Comparison of ENCODE assay signal across 9 cellular contexts in genomic region chr12:54412786-54413185, GRCh38. TPM values are rescaled to one million over a fixed set of nuclear protein-coding genes. Genes with fewer than 3 reads are reported as not detected.
A peak's percentile ranks its signal among the peaks of the same experiment; 100 is the strongest.
DNase-seq lines count a peak whose midpoint lies in the region; ATAC-seq, FAIRE-seq and TF ChIP-seq lines count a peak whose summit lies in the region.
"Had no signal": no experiment of that assay in that cellular context is flagged by ENCODE, and none has a peak within 500 bp of the region (broad histone marks: within the 10 kb centered on the region; RNA-seq: fewer than 3 reads in every experiment).

No MANE protein-coding gene starts in this region.

- TF ChIP-seq RAD21 in K562 (CRISPR knock-in tag; conservative IDR thresholded peaks at IDR 0.05 in 1 of 2, IDR thresholded peaks at IDR 0.05 in 1 of 2) = no peak

- peaks cover 20% of the 10 kb centered on the region for H3K9me1 ChIP-seq in K562 (ENCODE audit: control insufficient read depth, insufficient read depth, low read length)

- no peak for TF ChIP-seq CTCF in K562 (IDR thresholded peaks at IDR 0.05 in 2 of 3, conservative IDR thresholded peaks at IDR 0.05 in 1 of 3; ENCODE audit: insufficient read depth in 2 of 3, low read depth in 1 of 3, low read length in 3 of 3)
- TF ChIP-seq CTCF in upper lobe of right lung (IDR thresholded peaks at IDR 0.05) = no peak

- peaks cover 40% of the 10 kb centered on the region for H4K20me1 ChIP-seq in K562 (replicated peaks; ENCODE audit: control insufficient read depth, insufficient read depth, low read length)

- in situ Hi-C loops in K562 (cut with MboI) = no loop called here

- H3K4me1 ChIP-seq in K562 (replicated peaks in 1 of 2; ENCODE audit: control insufficient read depth in 2 of 2, insufficient read depth in 2 of 2, low read length in 2 of 2) = peaks cover 32 to 35% of the 10 kb centered on the region in 2 experiments
- peaks cover 46% of the 10 kb centered on the region for H3K4me1 ChIP-seq in mesodermal cell (ENCODE audit: control insufficient read depth, insufficient read depth, low read length, poor library complexity, severe bottlenecking)
- peaks cover 69% of the 10 kb centered on the region for H3K4me1 ChIP-seq in upper lobe of right lung

- intact Hi-C loops in K562 (cut with micrococcal nuclease) = no loop called here
- intact Hi-C loops in upper lobe of right lung (cut with DNase I) = no loop called here

- H3K79me2 ChIP-seq in K562 (ENCODE audit: control insufficient read depth, insufficient read depth, low read length) = peaks cover 69% of the 10 kb centered on the region

- no peaks in the 10 kb centered on the region for H3K27me3 ChIP-seq in K562 (ENCODE audit: control insufficient read depth in 2 of 2, insufficient read depth in 2 of 2, low read length in 2 of 2)
- no peaks in the 10 kb centered on the region for H3K27me3 ChIP-seq in upper lobe of right lung

- no peak for TF ChIP-seq EP300 in K562 (IDR thresholded peaks at IDR 0.05; ENCODE audit: low read length)

- POLR2A ChIA-PET in K562 (lab: Yijun Ruan, JAX) = interaction anchor here (0.6 to 2.2 kb wide), 3 partner anchors 9 to 20 kb away, joined by 3 to 10 read pairs (median 4); no protein-coding TSS in a partner anchor

- TF ChIP-seq POLR2A in K562 (conservative IDR thresholded peaks at IDR 0.05) = no peak

- no peak for FAIRE-seq in K562 (lab: Jason Lieb, UNC)

- no TSS peak for BruUV-seq in K562 (replicated peaks; lab: Mats Ljungman, UMichigan)

- peaks cover 76% of the 10 kb centered on the region for H3K36me3 ChIP-seq in K562 (ENCODE audit: control insufficient read depth, insufficient read depth, low read length)
- H3K36me3 ChIP-seq in mesodermal cell (ENCODE audit: control insufficient read depth, insufficient read depth, low read length) = peaks cover 86% of the 10 kb centered on the region
- H3K36me3 ChIP-seq in upper lobe of right lung = peaks cover 15% of the 10 kb centered on the region

- 79% methylated on average over 3 of the region's 3 CpGs for WGBS in K562 (ENCODE audit: insufficient coverage, low coverage, missing lambda C conversion rate)
- 87 to 90% methylated on average over 2 of the region's 3 CpGs for WGBS in mesodermal cell (ENCODE audit: insufficient coverage in 2 of 2), 2 experiments

- H3K4me3 ChIP-seq in K562 (no peak overlapping the region), mesodermal cell (ENCODE audit: extremely low read depth, insufficient read depth, low read length, poor library complexity, severe bottlenecking) (no peak overlapping the region), upper lobe of right lung (peak overlapping the region; percentile 18)

- no peak overlapping the region for H2AFZ ChIP-seq in K562 (ENCODE audit: low read depth, low read length)

- ATAC-seq in K562 (no peak), upper lobe of right lung (no peak), HG02571 (IDR thresholded peaks at IDR 0.05; ENCODE audit: unreplicated experiment) (no peak), GM21717 (IDR thresholded peaks at IDR 0.05; ENCODE audit: unreplicated experiment) (no peak)

- H3K9me3 ChIP-seq in K562 (replicated peaks; ENCODE audit: control insufficient read depth, insufficient read depth, low read depth, low read length) (no peaks in the 10 kb centered on the region), mesodermal cell (ENCODE audit: control insufficient read depth, low read length) (no peaks in the 10 kb centered on the region), upper lobe of right lung (no peaks in the 10 kb centered on the region)

- peak overlapping the region; percentile 16; the same call in 2 of the 3 replicates for H3K27ac ChIP-seq in K562 (ENCODE audit: extremely low read depth, low read depth, low read length)
- H3K27ac ChIP-seq in mesodermal cell (ENCODE audit: low read depth, low read length, severe bottlenecking) = peak overlapping the region; percentile 43
- H3K27ac ChIP-seq in upper lobe of right lung = peak overlapping the region; percentile 82

- CTCF ChIA-PET in K562 (lab: Yijun Ruan, JAX; ENCODE audit: low intra/inter-chr PET ratio) = no interaction called here

- H3K9ac ChIP-seq in K562 (ENCODE audit: insufficient read depth in 1 of 2, low read depth in 2 of 2, low read length in 2 of 2) = peak overlapping the region in 1 of 2 experiments; percentile 82; a peak in 2 of 4 replicates

- DNase-seq in activated effector memory CD4-positive, alpha-beta T cell treated with anti-CD3 and anti-CD28 coated beads, Interleukin-2, amount 50 U/mL, for 16 hours = peak; percentile 65
- DNase-seq in activated effector memory CD4-positive, alpha-beta T cell treated with Interleukin-2 at 50 U/mL for 16 hours = no peak
- DNase-seq in K562 (ENCODE audit: extremely low read depth in 1 of 4, low spot score in 3 of 4) = no peak
- no peak for DNase-seq in upper lobe of right lung
- no peak for DNase-seq in DMS153 (lab: John Stamatoyannopoulos, UW)

- no peak overlapping the region for H3K4me2 ChIP-seq in K562 (ENCODE audit: insufficient read depth, low read length)

TF ChIP-seq in K562, 482 proteins besides CTCF, POLR2A, EP300 and RAD21 (continues in another document):
- no peak for TF ChIP-seq JUND (IDR thresholded peaks at IDR 0.05; ENCODE audit: borderline replicate concordance, low read depth, low read length)
- no peak for TF ChIP-seq JUND (tag; IDR thresholded peaks at IDR 0.05; ENCODE audit: borderline replicate concordance, low read depth, low read length)
- no peak for TF ChIP-seq TAF9B (IDR thresholded peaks at IDR 0.05; ENCODE audit: partially characterized antibody)
- no peak for TF ChIP-seq MAFF (IDR thresholded peaks at IDR 0.05; ENCODE audit: low read length)
- TF ChIP-seq ZNF384 (IDR thresholded peaks at IDR 0.05; ENCODE audit: low read depth, low read length) = no peak

RNA-seq across cellular contexts. Expression of gene ITGA5, which starts 6.3 kb away (rescaled TPM):
- total RNA-seq in K562 (2011; cell fraction: chromatin; rRNA removed; ENCODE audit: low replicate concordance) = 326 and 672 TPM in 2 replicates
- 425 and 592 TPM in 2 replicates for total RNA-seq in K562 (2011; cell fraction: nucleolus; rRNA removed)
- 368 and 393 TPM in 2 replicates for total RNA-seq in K562 (2011; cell fraction: nucleoplasm; rRNA removed)
- total RNA-seq in K562 (2014; rRNA removed) = 47.4 and 59.0 TPM in 2 replicates
- 41.7 and 49.0 TPM in 2 replicates for total RNA-seq in K562 (2014; rRNA removed; fragmentation: Illumina TruSeq; extraction: Trizol)
- total RNA-seq in K562 (2015; rRNA removed; fragmentation: Illumina TruSeq; extraction: Trizol) = 33.7 and 34.5 TPM in 2 replicates
- 71.0 and 75.2 TPM in 2 replicates for total RNA-seq in K562 (2021)
- 55.5 and 114 TPM in 2 replicates for polyA plus RNA-seq in K562 (2011; rRNA removed)
- polyA plus RNA-seq in K562 (2011; cell fraction: cytosol; rRNA removed) = 44.7 and 52.4 TPM in 2 replicates
- polyA plus RNA-seq in K562 (2011; cell fraction: nucleus; rRNA removed) = 273 and 364 TPM in 2 replicates
- 58.8 and 103 TPM in 2 replicates for polyA plus RNA-seq in K562 (2012)
- polyA plus RNA-seq in K562 (2014; fragmentation: Illumina TruSeq; extraction: Trizol) = 82.1 and 82.8 TPM in 2 replicates
- 1 to 10 TPM; 9.1 to 9.2 TPM for polyA plus RNA-seq in K562 (2014; fragmentation: Nextera tagmentation; extraction: Ambion mirVana)
- 34.0 and 36.0 TPM in 2 replicates for polyA plus RNA-seq in K562 (2014; rRNA removed)
- polyA minus RNA-seq in K562 (2011; rRNA and poly(A)+ RNA removed) = 104 and 113 TPM in 2 replicates
- polyA minus RNA-seq in K562 (2011; cell fraction: cytosol; rRNA and poly(A)+ RNA removed) = 72.0 and 119 TPM in 2 replicates
- 150 and 186 TPM in 2 replicates for polyA minus RNA-seq in K562 (2011; cell fraction: nucleus; rRNA and poly(A)+ RNA removed)
- polyA plus RNA-seq in mesodermal cell (2013, experiment 1 of 2) = 227 TPM
- 182 TPM for polyA plus RNA-seq in mesodermal cell (2013, experiment 2 of 2)
- 102 TPM for total RNA-seq in upper lobe of right lung
- polyA plus RNA-seq: neural cell had no signal

RNA-seq across cellular contexts. Expression of gene ZNF385A, which starts 28.3 kb away (rescaled TPM):
- total RNA-seq in K562 (2011; cell fraction: chromatin; rRNA removed; ENCODE audit: low replicate concordance) = 8.1 and 25.0 TPM in 2 replicates
- total RNA-seq in K562 (2011; cell fraction: nucleolus; rRNA removed) = 9.7 and 11.1 TPM in 2 replicates
- 9.7 and 11.8 TPM in 2 replicates for total RNA-seq in K562 (2011; cell fraction: nucleoplasm; rRNA removed)
- total RNA-seq in K562 (2014; rRNA removed) (15.9 and 17.7 TPM in 2 replicates), K562 (2014; rRNA removed; fragmentation: Illumina TruSeq; extraction: Trizol) (3.5 and 3.7 TPM in 2 replicates), K562 (2015; rRNA removed; fragmentation: Illumina TruSeq; extraction: Trizol) (5.9 and 8.7 TPM in 2 replicates), K562 (2021) (96.5 and 111 TPM in 2 replicates), upper lobe of right lung (26.6 TPM)
- polyA plus RNA-seq in K562 (2011; rRNA removed) (7.7 and 15.6 TPM in 2 replicates), K562 (2014; fragmentation: Illumina TruSeq; extraction: Trizol) (65.7 and 88.2 TPM in 2 replicates), K562 (2014; fragmentation: Nextera tagmentation; extraction: Ambion mirVana) (1 to 10 TPM; 1.0 TPM), K562 (2014; rRNA removed) (30.3 and 34.6 TPM in 2 replicates)
- 11.8 and 25.5 TPM in 2 replicates for polyA plus RNA-seq in K562 (2011; cell fraction: cytosol; rRNA removed)
- polyA plus RNA-seq in K562 (2011; cell fraction: nucleus; rRNA removed) = 15.0 and 32.1 TPM in 2 replicates
- 35.9 and 43.9 TPM in 2 replicates for polyA plus RNA-seq in K562 (2012)
- polyA minus RNA-seq in K562 (2011; rRNA and poly(A)+ RNA removed) = 4.7 and 6.3 TPM in 2 replicates
- polyA minus RNA-seq in K562 (2011; cell fraction: cytosol; rRNA and poly(A)+ RNA removed) = 31.2 and 48.8 TPM in 2 replicates
- 6.7 and 8.1 TPM in 2 replicates for polyA minus RNA-seq in K562 (2011; cell fraction: nucleus; rRNA and poly(A)+ RNA removed)
- 24.9 TPM for polyA plus RNA-seq in mesodermal cell (2013, experiment 1 of 2)
- 22.0 TPM for polyA plus RNA-seq in mesodermal cell (2013, experiment 2 of 2)

RNA-seq across cellular contexts. Expression of gene GPR84, which starts 48.5 kb away (rescaled TPM):
- 0.48 and 1.8 TPM in 2 replicates for total RNA-seq in K562 (2011; cell fraction: chromatin; rRNA removed; ENCODE audit: low replicate concordance)
- 0.13 and 0.17 TPM in 2 replicates for total RNA-seq in K562 (2011; cell fraction: nucleolus; rRNA removed)
- 0.44 and 0.69 TPM in 2 replicates for total RNA-seq in K562 (2011; cell fraction: nucleoplasm; rRNA removed)
- total RNA-seq in K562 (2014; rRNA removed) (0.16 TPM in 1 of 2 replicates, not detected in the other), K562 (2014; rRNA removed; fragmentation: Illumina TruSeq; extraction: Trizol) (0.11 TPM in 1 of 2 replicates, not detected in the other), K562 (2015; rRNA removed; fragmentation: Illumina TruSeq; extraction: Trizol) (not detected in 2 replicates), K562 (2021) (not detected in 2 replicates), upper lobe of right lung (0.96 TPM)
- polyA plus RNA-seq in K562 (2011; rRNA removed) (0.16 TPM in 1 of 2 replicates, not detected in the other), K562 (2014; fragmentation: Illumina TruSeq; extraction: Trizol) (0.10 TPM in 1 of 2 replicates, not detected in the other), K562 (2014; fragmentation: Nextera tagmentation; extraction: Ambion mirVana) (under 1 TPM; 0.07 to 0.18 TPM), K562 (2014; rRNA removed) (not detected in 2 replicates)
- polyA plus RNA-seq in K562 (2011; cell fraction: cytosol; rRNA removed) = not detected in 2 replicates
- polyA plus RNA-seq in K562 (2011; cell fraction: nucleus; rRNA removed) = 0.25 and 0.44 TPM in 2 replicates
- polyA plus RNA-seq in K562 (2012) = 0.07 and 0.47 TPM in 2 replicates
- polyA minus RNA-seq in K562 (2011; rRNA and poly(A)+ RNA removed) = 0.12 TPM in 1 of 2 replicates, not detected in the other
- not detected in 2 replicates for polyA minus RNA-seq in K562 (2011; cell fraction: cytosol; rRNA and poly(A)+ RNA removed)
- 0.22 TPM in 1 of 2 replicates, not detected in the other for polyA minus RNA-seq in K562 (2011; cell fraction: nucleus; rRNA and poly(A)+ RNA removed)
- 0.26 TPM for polyA plus RNA-seq in mesodermal cell (2013, experiment 1 of 2)
- not detected for polyA plus RNA-seq in mesodermal cell (2013, experiment 2 of 2)
- polyA plus RNA-seq: neural cell had no signal

Comparison
In these comparisons a context has a peak if more than half of its experiments do, and no peak if none do; other contexts are left out.
1. H3K27ac ChIP-seq: peak in every context shown above with its lines; median percentile 82 in upper lobe of right lung; 43 in mesodermal cell; 16 in K562.